Comparison of ENCODE assay signal across 1 cellular context in the genomic region with DNA sequence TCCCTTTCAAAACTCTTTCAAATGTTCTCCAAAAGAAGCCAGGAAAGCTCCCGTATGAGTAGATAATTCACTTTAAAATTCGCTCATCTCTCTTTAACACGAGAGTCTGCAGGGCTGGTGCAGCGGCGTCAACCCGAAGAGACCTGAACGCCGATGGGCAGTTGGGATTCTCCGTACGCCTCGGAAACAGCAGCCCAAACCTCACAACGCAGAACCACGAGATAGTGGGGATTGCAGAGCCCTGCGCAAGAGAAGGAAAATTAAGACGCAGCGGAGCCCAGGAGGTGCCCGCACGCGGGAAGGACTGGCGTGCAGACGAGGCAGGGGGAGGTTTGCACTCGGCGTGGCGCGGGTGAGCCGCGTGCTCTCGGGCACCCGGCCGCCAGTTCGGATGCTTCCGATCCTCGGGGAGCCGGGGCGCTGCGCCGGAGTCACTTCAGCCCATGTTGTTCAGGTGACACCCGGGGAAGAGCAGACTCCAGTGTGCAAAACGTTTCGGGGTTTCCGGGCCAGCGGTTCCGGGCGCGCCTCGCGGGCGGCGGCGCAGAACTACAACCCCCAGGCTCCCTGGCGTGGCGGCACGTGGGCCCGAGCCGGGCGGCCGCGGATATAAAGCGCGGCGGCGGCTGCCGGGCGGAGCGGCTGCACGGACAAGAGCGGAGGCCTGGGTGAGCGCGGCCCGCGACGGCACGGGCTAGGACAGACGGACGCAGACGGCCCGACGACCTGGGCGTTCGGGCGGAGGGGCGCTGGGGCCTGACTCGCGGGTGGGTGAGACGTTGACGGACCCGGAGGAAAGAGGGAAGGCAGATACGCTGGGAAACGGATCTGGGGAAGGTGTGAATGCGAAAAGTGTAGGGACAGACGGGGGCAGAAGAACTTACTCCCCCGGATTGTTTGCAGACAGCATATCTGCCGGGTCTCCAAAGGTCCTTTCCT.
A peak's percentile ranks its signal among the peaks of the same experiment; 100 is the strongest.
TF ChIP-seq lines count a peak whose summit lies in the region.

A gene with protein sequence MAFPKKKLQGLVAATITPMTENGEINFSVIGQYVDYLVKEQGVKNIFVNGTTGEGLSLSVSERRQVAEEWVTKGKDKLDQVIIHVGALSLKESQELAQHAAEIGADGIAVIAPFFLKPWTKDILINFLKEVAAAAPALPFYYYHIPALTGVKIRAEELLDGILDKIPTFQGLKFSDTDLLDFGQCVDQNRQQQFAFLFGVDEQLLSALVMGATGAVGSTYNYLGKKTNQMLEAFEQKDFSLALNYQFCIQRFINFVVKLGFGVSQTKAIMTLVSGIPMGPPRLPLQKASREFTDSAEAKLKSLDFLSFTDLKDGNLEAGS (plus strand): TSS at position 636 of the 939 bp plus-strand sequence. CDS start 4,599 bp downstream, outside the sequence.

TF ChIP-seq in K562, 482 proteins besides CTCF, POLR2A, EP300 and RAD21 (continued from another document and continues in another):
- TF ChIP-seq, protein P1, sequence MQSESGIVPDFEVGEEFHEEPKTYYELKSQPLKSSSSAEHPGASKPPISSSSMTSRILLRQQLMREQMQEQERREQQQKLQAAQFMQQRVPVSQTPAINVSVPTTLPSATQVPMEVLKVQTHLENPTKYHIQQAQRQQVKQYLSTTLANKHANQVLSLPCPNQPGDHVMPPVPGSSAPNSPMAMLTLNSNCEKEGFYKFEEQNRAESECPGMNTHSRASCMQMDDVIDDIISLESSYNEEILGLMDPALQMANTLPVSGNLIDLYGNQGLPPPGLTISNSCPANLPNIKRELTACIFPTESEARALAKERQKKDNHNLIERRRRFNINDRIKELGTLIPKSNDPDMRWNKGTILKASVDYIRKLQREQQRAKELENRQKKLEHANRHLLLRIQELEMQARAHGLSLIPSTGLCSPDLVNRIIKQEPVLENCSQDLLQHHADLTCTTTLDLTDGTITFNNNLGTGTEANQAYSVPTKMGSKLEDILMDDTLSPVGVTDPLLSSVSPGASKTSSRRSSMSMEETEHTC (IDR thresholded peaks at IDR 0.05), result peak; percentile 69
- TF ChIP-seq EP400 (IDR thresholded peaks at IDR 0.05), result peak; percentile 83
- TF ChIP-seq ZBTB1 (CRISPR knock-in tag; IDR thresholded peaks at IDR 0.05; ENCODE audit: borderline replicate concordance, low read depth), result peak; percentile 80
- no peak for TF ChIP-seq MTF1 (CRISPR knock-in tag; IDR thresholded peaks at IDR 0.05; ENCODE audit: borderline replicate concordance)
- TF ChIP-seq ZNF76 (CRISPR knock-in tag; IDR thresholded peaks at IDR 0.05; ENCODE audit: borderline replicate concordance), result peak; percentile 81; the same call in 1 of the 2 replicates
- no peak for TF ChIP-seq TEAD4 (IDR thresholded peaks at IDR 0.05; ENCODE audit: low read length)
- peak; percentile 91; the same call in 1 of the 2 replicates for TF ChIP-seq TEAD4 (CRISPR knock-in tag; IDR thresholded peaks at IDR 0.05; ENCODE audit: borderline replicate concordance)
- TF ChIP-seq, protein P2, sequence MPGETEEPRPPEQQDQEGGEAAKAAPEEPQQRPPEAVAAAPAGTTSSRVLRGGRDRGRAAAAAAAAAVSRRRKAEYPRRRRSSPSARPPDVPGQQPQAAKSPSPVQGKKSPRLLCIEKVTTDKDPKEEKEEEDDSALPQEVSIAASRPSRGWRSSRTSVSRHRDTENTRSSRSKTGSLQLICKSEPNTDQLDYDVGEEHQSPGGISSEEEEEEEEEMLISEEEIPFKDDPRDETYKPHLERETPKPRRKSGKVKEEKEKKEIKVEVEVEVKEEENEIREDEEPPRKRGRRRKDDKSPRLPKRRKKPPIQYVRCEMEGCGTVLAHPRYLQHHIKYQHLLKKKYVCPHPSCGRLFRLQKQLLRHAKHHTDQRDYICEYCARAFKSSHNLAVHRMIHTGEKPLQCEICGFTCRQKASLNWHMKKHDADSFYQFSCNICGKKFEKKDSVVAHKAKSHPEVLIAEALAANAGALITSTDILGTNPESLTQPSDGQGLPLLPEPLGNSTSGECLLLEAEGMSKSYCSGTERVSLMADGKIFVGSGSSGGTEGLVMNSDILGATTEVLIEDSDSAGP (CRISPR knock-in tag; IDR thresholded peaks at IDR 0.05), result 0 out of 2 replicates have a peak, but pooled peaks have one; percentile 41
- peak; percentile 98 for TF ChIP-seq FOXP1 (CRISPR knock-in tag; IDR thresholded peaks at IDR 0.05)
- TF ChIP-seq, protein P3, sequence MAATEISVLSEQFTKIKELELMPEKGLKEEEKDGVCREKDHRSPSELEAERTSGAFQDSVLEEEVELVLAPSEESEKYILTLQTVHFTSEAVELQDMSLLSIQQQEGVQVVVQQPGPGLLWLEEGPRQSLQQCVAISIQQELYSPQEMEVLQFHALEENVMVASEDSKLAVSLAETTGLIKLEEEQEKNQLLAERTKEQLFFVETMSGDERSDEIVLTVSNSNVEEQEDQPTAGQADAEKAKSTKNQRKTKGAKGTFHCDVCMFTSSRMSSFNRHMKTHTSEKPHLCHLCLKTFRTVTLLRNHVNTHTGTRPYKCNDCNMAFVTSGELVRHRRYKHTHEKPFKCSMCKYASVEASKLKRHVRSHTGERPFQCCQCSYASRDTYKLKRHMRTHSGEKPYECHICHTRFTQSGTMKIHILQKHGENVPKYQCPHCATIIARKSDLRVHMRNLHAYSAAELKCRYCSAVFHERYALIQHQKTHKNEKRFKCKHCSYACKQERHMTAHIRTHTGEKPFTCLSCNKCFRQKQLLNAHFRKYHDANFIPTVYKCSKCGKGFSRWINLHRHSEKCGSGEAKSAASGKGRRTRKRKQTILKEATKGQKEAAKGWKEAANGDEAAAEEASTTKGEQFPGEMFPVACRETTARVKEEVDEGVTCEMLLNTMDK (IDR thresholded peaks at IDR 0.05; ENCODE audit: borderline replicate concordance, insufficient read depth, low read depth, low read length, poor library complexity, severe bottlenecking), result no peak
- TF ChIP-seq PTRF (tag; IDR thresholded peaks at IDR 0.05), result no peak
- TF ChIP-seq BACH1 (tag; IDR thresholded peaks at IDR 0.05), result no peak; the same call in 1 of the 2 replicates
- TF ChIP-seq, protein P4, sequence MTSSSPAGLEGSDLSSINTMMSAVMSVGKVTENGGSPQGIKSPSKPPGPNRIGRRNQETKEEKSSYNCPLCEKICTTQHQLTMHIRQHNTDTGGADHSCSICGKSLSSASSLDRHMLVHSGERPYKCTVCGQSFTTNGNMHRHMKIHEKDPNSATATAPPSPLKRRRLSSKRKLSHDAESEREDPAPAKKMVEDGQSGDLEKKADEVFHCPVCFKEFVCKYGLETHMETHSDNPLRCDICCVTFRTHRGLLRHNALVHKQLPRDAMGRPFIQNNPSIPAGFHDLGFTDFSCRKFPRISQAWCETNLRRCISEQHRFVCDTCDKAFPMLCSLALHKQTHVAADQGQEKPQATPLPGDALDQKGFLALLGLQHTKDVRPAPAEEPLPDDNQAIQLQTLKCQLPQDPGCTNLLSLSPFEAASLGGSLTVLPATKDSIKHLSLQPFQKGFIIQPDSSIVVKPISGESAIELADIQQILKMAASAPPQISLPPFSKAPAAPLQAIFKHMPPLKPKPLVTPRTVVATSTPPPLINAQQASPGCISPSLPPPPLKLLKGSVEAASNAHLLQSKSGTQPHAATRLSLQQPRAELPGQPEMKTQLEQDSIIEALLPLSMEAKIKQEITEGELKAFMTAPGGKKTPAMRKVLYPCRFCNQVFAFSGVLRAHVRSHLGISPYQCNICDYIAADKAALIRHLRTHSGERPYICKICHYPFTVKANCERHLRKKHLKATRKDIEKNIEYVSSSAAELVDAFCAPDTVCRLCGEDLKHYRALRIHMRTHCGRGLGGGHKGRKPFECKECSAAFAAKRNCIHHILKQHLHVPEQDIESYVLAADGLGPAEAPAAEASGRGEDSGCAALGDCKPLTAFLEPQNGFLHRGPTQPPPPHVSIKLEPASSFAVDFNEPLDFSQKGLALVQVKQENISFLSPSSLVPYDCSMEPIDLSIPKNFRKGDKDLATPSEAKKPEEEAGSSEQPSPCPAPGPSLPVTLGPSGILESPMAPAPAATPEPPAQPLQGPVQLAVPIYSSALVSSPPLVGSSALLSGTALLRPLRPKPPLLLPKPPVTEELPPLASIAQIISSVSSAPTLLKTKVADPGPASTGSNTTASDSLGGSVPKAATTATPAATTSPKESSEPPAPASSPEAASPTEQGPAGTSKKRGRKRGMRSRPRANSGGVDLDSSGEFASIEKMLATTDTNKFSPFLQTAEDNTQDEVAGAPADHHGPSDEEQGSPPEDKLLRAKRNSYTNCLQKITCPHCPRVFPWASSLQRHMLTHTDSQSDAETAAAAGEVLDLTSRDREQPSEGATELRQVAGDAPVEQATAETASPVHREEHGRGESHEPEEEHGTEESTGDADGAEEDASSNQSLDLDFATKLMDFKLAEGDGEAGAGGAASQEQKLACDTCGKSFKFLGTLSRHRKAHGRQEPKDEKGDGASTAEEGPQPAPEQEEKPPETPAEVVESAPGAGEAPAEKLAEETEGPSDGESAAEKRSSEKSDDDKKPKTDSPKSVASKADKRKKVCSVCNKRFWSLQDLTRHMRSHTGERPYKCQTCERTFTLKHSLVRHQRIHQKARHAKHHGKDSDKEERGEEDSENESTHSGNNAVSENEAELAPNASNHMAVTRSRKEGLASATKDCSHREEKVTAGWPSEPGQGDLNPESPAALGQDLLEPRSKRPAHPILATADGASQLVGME (CRISPR knock-in tag; IDR thresholded peaks at IDR 0.05), result no peak; the same call in 1 of the 2 replicates
- no peak for TF ChIP-seq SETDB1 (IDR thresholded peaks at IDR 0.05; ENCODE audit: low read length)
- no peak for TF ChIP-seq IRF2 (CRISPR knock-in tag; IDR thresholded peaks at IDR 0.05)
- no peak for TF ChIP-seq ILK (tag; IDR thresholded peaks at IDR 0.05; ENCODE audit: borderline replicate concordance, low read depth)
- TF ChIP-seq CHD2 (IDR thresholded peaks at IDR 0.05; ENCODE audit: low read depth, low read length), result no peak
- TF ChIP-seq MAFK (IDR thresholded peaks at IDR 0.05; ENCODE audit: low read length), result no peak
- peak; percentile 73 for TF ChIP-seq ETV1 (tag; conservative IDR thresholded peaks at IDR 0.05; ENCODE audit: low read depth)
- no peak for TF ChIP-seq ZNF184 (CRISPR knock-in tag; IDR thresholded peaks at IDR 0.05)
- no peak for TF ChIP-seq ZNF134 (CRISPR knock-in tag; conservative IDR thresholded peaks at IDR 0.05)
- TF ChIP-seq, protein P5, sequence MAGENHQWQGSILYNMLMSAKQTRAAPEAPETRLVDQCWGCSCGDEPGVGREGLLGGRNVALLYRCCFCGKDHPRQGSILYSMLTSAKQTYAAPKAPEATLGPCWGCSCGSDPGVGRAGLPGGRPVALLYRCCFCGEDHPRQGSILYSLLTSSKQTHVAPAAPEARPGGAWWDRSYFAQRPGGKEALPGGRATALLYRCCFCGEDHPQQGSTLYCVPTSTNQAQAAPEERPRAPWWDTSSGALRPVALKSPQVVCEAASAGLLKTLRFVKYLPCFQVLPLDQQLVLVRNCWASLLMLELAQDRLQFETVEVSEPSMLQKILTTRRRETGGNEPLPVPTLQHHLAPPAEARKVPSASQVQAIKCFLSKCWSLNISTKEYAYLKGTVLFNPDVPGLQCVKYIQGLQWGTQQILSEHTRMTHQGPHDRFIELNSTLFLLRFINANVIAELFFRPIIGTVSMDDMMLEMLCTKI (IDR thresholded peaks at IDR 0.05; ENCODE audit: partially characterized antibody), result no peak
- TF ChIP-seq ZNF143 (CRISPR knock-in tag; IDR thresholded peaks at IDR 0.05), result peak; percentile 95
- TF ChIP-seq JUN (IDR thresholded peaks at IDR 0.05; ENCODE audit: borderline replicate concordance, low read depth, low read length), result peak; percentile 27; the same call in 1 of the 2 replicates
- peak; percentile 53; the same call in 1 of the 2 replicates for TF ChIP-seq JUN (CRISPR knock-in tag; IDR thresholded peaks at IDR 0.05; ENCODE audit: borderline replicate concordance)
- TF ChIP-seq ZNF41 (CRISPR knock-in tag; conservative IDR thresholded peaks at IDR 0.05), result no peak; the same call in 1 of the 2 replicates
- TF ChIP-seq, protein P6, sequence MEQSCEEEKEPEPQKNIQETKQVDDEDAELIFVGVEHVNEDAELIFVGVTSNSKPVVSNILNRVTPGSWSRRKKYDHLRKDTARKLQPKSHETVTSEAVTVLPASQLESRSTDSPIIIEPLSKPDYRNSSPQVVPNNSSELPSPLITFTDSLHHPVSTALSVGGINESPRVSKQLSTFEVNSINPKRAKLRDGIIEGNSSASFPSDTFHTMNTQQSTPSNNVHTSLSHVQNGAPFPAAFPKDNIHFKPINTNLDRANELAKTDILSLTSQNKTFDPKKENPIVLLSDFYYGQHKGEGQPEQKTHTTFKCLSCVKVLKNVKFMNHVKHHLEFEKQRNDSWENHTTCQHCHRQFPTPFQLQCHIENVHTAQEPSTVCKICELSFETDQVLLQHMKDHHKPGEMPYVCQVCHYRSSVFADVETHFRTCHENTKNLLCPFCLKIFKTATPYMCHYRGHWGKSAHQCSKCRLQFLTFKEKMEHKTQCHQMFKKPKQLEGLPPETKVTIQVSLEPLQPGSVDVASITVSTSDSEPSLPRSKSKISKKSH (CRISPR knock-in tag; IDR thresholded peaks at IDR 0.05), result no peak
- no peak for TF ChIP-seq ZNF354B (CRISPR knock-in tag; IDR thresholded peaks at IDR 0.05)
- TF ChIP-seq ZKSCAN3 (CRISPR knock-in tag; IDR thresholded peaks at IDR 0.05), result no peak
- TF ChIP-seq NR2C1 (IDR thresholded peaks at IDR 0.05), result no peak
- 0 out of 2 replicates have a peak, but pooled peaks have one; percentile 37 for TF ChIP-seq NR2C1 (tag; IDR thresholded peaks at IDR 0.05)
- no peak for TF ChIP-seq ZNF3 (CRISPR knock-in tag; IDR thresholded peaks at IDR 0.05)
- TF ChIP-seq, protein P7, sequence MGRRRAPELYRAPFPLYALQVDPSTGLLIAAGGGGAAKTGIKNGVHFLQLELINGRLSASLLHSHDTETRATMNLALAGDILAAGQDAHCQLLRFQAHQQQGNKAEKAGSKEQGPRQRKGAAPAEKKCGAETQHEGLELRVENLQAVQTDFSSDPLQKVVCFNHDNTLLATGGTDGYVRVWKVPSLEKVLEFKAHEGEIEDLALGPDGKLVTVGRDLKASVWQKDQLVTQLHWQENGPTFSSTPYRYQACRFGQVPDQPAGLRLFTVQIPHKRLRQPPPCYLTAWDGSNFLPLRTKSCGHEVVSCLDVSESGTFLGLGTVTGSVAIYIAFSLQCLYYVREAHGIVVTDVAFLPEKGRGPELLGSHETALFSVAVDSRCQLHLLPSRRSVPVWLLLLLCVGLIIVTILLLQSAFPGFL (CRISPR knock-in tag; IDR thresholded peaks at IDR 0.05), result no peak
- TF ChIP-seq ZNF324 (CRISPR knock-in tag; IDR thresholded peaks at IDR 0.05), result no peak
